In the genomic region with DNA sequence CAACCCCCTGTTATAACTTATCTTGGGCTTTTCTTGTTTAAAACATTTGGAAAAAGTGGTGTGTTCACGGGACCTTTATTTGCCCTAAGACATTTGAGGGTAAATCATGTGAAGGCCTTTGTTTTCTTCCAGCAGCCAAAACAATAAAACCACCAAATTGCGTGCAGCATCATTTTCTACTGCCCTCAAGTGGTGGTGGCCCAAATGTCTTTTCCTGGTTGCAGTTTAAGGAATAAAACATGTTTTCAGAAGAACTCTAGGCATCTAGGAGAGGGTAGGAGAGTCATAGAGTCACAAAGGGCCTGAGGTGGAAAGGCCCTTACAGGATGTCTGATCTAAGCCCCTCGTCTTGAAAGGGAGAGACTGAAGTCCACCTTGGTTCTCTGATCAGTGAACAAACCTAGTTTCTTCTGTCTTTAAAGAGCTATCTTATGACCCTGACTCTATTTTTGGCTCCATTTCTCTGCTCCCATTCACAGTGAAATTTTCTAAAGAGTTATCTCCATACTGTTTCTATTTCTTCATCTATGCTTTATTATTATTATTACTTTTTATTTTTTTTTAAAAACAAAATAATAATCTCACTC, we compare ENCODE assay signal across 8 cellular contexts. TPM values are rescaled to one million over a fixed set of nuclear protein-coding genes. Genes with fewer than 3 reads are reported as not detected.
DNase-seq lines count a peak whose midpoint lies in the region; ATAC-seq, FAIRE-seq and TF ChIP-seq lines count a peak whose summit lies in the region.

No MANE protein-coding gene starts in this region.

- H3K4me1 Mint-ChIP-seq in activated B cell treated with CpG ODN at 0.5 μM for 24 hours, result peaks cover 11% of the 10 kb centered on the region

- H3K4me3 Mint-ChIP-seq in activated B cell treated with CpG ODN at 0.5 μM for 24 hours, result no peak overlapping the region

- peak; percentile 58 for ATAC-seq in activated B cell treated with CpG ODN at 0.5 μM for 24 hours (ENCODE audit: low read depth)
- ATAC-seq in mucosa of descending colon, result peak; percentile 68
- no peak for ATAC-seq in HG02852 (IDR thresholded peaks at IDR 0.05; ENCODE audit: unreplicated experiment)
- ATAC-seq in GM18909 (IDR thresholded peaks at IDR 0.05; ENCODE audit: poor library complexity, unreplicated experiment), result no peak

- H3K36me3 Mint-ChIP-seq in activated B cell treated with CpG ODN at 0.5 μM for 24 hours (ENCODE audit: low read depth), result no peaks in the 10 kb centered on the region

- no peak overlapping the region for H3K4me3 ChIP-seq in mucosa of descending colon

- POLR2A ChIA-PET in activated B cell treated with CpG ODN at 0.5 μM for 24 hours (lab: Charles Lee), result interaction anchor here (0.6 to 1.3 kb wide), 5 partner anchors 9 to 138 kb away, joined by 3 read pairs; no protein-coding TSS in a partner anchor

- no peak for TF ChIP-seq CTCF in activated B cell treated with CpG ODN at 0.5 μM for 24 hours (IDR thresholded peaks at IDR 0.05)
- peak; percentile 50 for TF ChIP-seq CTCF in mucosa of descending colon (IDR thresholded peaks at IDR 0.05)

- H3K27ac Mint-ChIP-seq in activated B cell treated with CpG ODN at 0.5 μM for 24 hours, result peak overlapping the region; percentile 54

- H3K9me3 ChIP-seq in mucosa of descending colon, result no peaks in the 10 kb centered on the region

- CTCF ChIA-PET in activated B cell treated with CpG ODN at 0.5 μM for 24 hours (lab: Charles Lee), result interaction anchor here (0.5 to 1.9 kb wide), 22 partner anchors 9 to 346 kb away, joined by 3 to 10 read pairs (median 4); no protein-coding TSS in a partner anchor

- H3K27me3 Mint-ChIP-seq in activated B cell treated with CpG ODN at 0.5 μM for 24 hours, result no peaks in the 10 kb centered on the region

- H3K9me3 Mint-ChIP-seq in activated B cell treated with CpG ODN at 0.5 μM for 24 hours, result no peaks in the 10 kb centered on the region

- H3K36me3 ChIP-seq in mucosa of descending colon (ENCODE audit: low read depth), result no peaks in the 10 kb centered on the region

- peaks cover 5% of the 10 kb centered on the region for H3K4me1 ChIP-seq in mucosa of descending colon (ENCODE audit: low read depth)

- DNase-seq in MV-4-11 (lab: John Stamatoyannopoulos, UW) (peak; percentile 32), activated B cell treated with CpG ODN at 0.5 μM for 24 hours (no peak), epidermal melanocyte (ENCODE audit: insufficient read length, low spot score) (peak; percentile 73), mucosa of descending colon (peak in 1 of 3 donors; percentile 79)

- FAIRE-seq in A204.1 (lab: Jason Lieb, UNC), result peak; percentile 43
- peak; percentile 94 for FAIRE-seq in G401.6 (lab: Jason Lieb, UNC)

- intact Hi-C loops in activated B cell treated with CpG ODN at 0.5 μM for 24 hours (cut with micrococcal nuclease) (loop anchor here (2.0 kb wide), 2 partner anchors 16 to 72 kb away; a partner anchor contains a TSS), mucosa of descending colon (cut with DNase I, micrococcal nuclease) (no loop called here)

RNA-seq across cellular contexts. Expression of a gene that starts 16.0 kb away (rescaled TPM):
- 150 and 151 TPM in 2 replicates for total RNA-seq in activated B cell treated with CpG ODN at 0.5 μM for 24 hours
- 10 to 100 TPM; 50.0 to 85.5 (median 54.0) TPM for total RNA-seq in mucosa of descending colon

Comparison
In these comparisons a context has a peak if more than half of its experiments do, and no peak if none do; other contexts are left out.
1. ATAC-seq: peak in activated B cell treated with CpG ODN at 0.5 μM for 24 hours (single experiment) and mucosa of descending colon (single experiment); none in HG02852 (single experiment) and GM18909 (single experiment).